In genomic region chr12:96907681-96908163, GRCh38 we compare ENCODE assay signal across 8 cellular contexts. TPM values are rescaled to one million over a fixed set of nuclear protein-coding genes. Genes with fewer than 3 reads are reported as not detected.
DNase-seq lines count a peak whose midpoint lies in the region; ATAC-seq and TF ChIP-seq lines count a peak whose summit lies in the region.

No MANE protein-coding gene starts in this region.

- peak overlapping the region; percentile 92 to 98 (median 95) for H3K4me3 Mint-ChIP-seq in CD4-positive, alpha-beta memory T cell

- TF ChIP-seq CTCF in RWPE1 (conservative IDR thresholded peaks at IDR 0.05; ENCODE audit: low read depth) = no peak

- peaks cover 39 to 59% (median 47%) of the 10 kb centered on the region in 4 donors for H3K4me1 Mint-ChIP-seq in CD4-positive, alpha-beta memory T cell

- peak; percentile 26 for ATAC-seq in GM18907 (IDR thresholded peaks at IDR 0.05; ENCODE audit: unreplicated experiment)
- ATAC-seq in HG03135 (IDR thresholded peaks at IDR 0.05; ENCODE audit: unreplicated experiment) = peak; percentile 21

- no peaks in the 10 kb centered on the region for H3K9me3 Mint-ChIP-seq in CD4-positive, alpha-beta memory T cell

- intact Hi-C loops in CD4-positive, alpha-beta memory T cell (cut with micrococcal nuclease) = loop anchor here (1.0 to 5.0 kb wide), 8 partner anchors 80 to 1690 kb away; partner anchors contain the start of genes AMDHD1, CCDC38, FGD6 and LTA4H

- peaks cover 0 to 2% of the 10 kb centered on the region in 2 donors for H3K27me3 Mint-ChIP-seq in CD4-positive, alpha-beta memory T cell

- no peaks in the 10 kb centered on the region for H3K36me3 ChIP-seq in CD4-positive, alpha-beta memory T cell (ENCODE audit: insufficient read depth, low read length)

- POLR2A ChIA-PET in CD4-positive, alpha-beta memory T cell (lab: Charles Lee; ENCODE audit: partially characterized antibody) = interaction anchor here (1.4 to 2.2 kb wide), 3 partner anchors 16 to 1434 kb away, joined by 3 to 11 read pairs (median 6); partner anchors contain the start of gene METAP2
- POLR2A ChIA-PET in RWPE1 (lab: Yijun Ruan, JAX; ENCODE audit: low non-redundant PET) = no interaction called here

- peak overlapping the region; percentile 80 to 97 for H3K4me3 ChIP-seq in CD4-positive, alpha-beta memory T cell (ENCODE audit: low read length in 2 of 2)

- peak in 4 of 5 donors; percentile 29 to 40 (median 32) for DNase-seq in CD4-positive, alpha-beta memory T cell
- DNase-seq in RWPE1 (ENCODE audit: low spot score) = peak; percentile 20
- DNase-seq in brain pericyte (ENCODE audit: low read depth, low spot score) = peak; percentile 13
- DNase-seq in islet precursor cell = peak; percentile 65
- DNase-seq in stimulated activated CD4-positive, alpha-beta T cell treated with anti-CD3 and anti-CD28 coated beads, Interleukin-4, amount 100 ng/mL, for 24 hours = peak; percentile 13
- no peak for DNase-seq in NCI-H2107 treated with DMSO at 0.1 percent for 48 hours (lab: John Stamatoyannopoulos, UW; ENCODE audit: unreplicated experiment)

- CTCF ChIA-PET in CD4-positive, alpha-beta memory T cell (lab: Charles Lee; ENCODE audit: partially characterized antibody) = interaction anchor here (1.0 kb wide), 1 partner anchor 18 kb away, joined by 3 read pairs; no protein-coding TSS in a partner anchor
- CTCF ChIA-PET in RWPE1 (lab: Yijun Ruan, JAX) = interaction anchor here (0.6 kb wide), 1 partner anchor 1791 kb away, joined by 3 read pairs; no protein-coding TSS in a partner anchor

- H3K9me3 ChIP-seq in CD4-positive, alpha-beta memory T cell (ENCODE audit: control insufficient read depth in 1 of 2, low read length in 2 of 2) = no peaks in the 10 kb centered on the region

- peaks cover 0 to 19% of the 10 kb centered on the region in 2 donors for H3K36me3 Mint-ChIP-seq in CD4-positive, alpha-beta memory T cell

- H3K4me1 ChIP-seq in CD4-positive, alpha-beta memory T cell (ENCODE audit: insufficient read depth, low read length) = peaks cover 46% of the 10 kb centered on the region

- peak overlapping the region; percentile 96 for H3K27ac ChIP-seq in CD4-positive, alpha-beta memory T cell (ENCODE audit: low read depth, low read length)
- H3K27ac ChIP-seq in RWPE1 = peak overlapping the region; percentile 82

- peak overlapping the region; percentile 94 to 99 (median 98) for H3K27ac Mint-ChIP-seq in CD4-positive, alpha-beta memory T cell

- no peaks in the 10 kb centered on the region for H3K27me3 ChIP-seq in CD4-positive, alpha-beta memory T cell (ENCODE audit: insufficient read depth, low read length)

RNA-seq across cellular contexts. Expression of gene NEDD1, which starts 0.7 kb away (rescaled TPM):
- 10 to 100 TPM; 24.6 to 27.9 TPM for total RNA-seq in CD4-positive, alpha-beta memory T cell
- 10 to 100 TPM; 34.5 to 34.8 TPM for polyA plus RNA-seq in CD4-positive, alpha-beta memory T cell
